Comparison of ENCODE assay signal across 21 cellular contexts in genomic region chr1:54139711-54140110, GRCh38. TPM values are rescaled to one million over a fixed set of nuclear protein-coding genes. Genes with fewer than 3 reads are reported as not detected.
DNase-seq lines count a peak whose midpoint lies in the region; TF ChIP-seq lines count a peak whose summit lies in the region.
"Had no signal": no experiment of that assay in that cellular context is flagged by ENCODE, and none has a peak within 500 bp of the region (broad histone marks: within the 10 kb centered on the region; RNA-seq: fewer than 3 reads in every experiment).

No MANE protein-coding gene starts in this region.

- no peak overlapping the region for H3K9ac ChIP-seq in mesenchymal stem cell (ENCODE audit: low read length)
- H3K9ac ChIP-seq: BLaER1 treated with 17β-estradiol and CSF1 and Interleukin-3, amounts not matched to agents 10 nM and 100 nM had no signal

- no peak overlapping the region for H4K8ac ChIP-seq in mesenchymal stem cell (ENCODE audit: low read length)

- no peak overlapping the region for H4K91ac ChIP-seq in mesenchymal stem cell (ENCODE audit: low read length)

- H3K27ac ChIP-seq in mesenchymal stem cell (ENCODE audit: low read length, poor library complexity, severe bottlenecking): no peak overlapping the region
- no peak overlapping the region for H3K27ac ChIP-seq in osteoblast (ENCODE audit: low read depth, low read length)
- H3K27ac ChIP-seq: 22Rv1; A549; BLaER1 treated with 17β-estradiol and CSF1 and Interleukin-3, amounts not matched to agents 10 nM and 100 nM; C4-2B had no signal

- no peaks in the 10 kb centered on the region for H3K79me1 ChIP-seq in mesenchymal stem cell (replicated peaks; ENCODE audit: low read length, poor library complexity, severe bottlenecking)

- H3K4me1 ChIP-seq in mesenchymal stem cell (ENCODE audit: control insufficient read depth, insufficient read depth, low read depth, low read length) (peaks cover 24% of the 10 kb centered on the region), osteoblast (ENCODE audit: insufficient read depth, low read length) (peaks cover 11% of the 10 kb centered on the region)
- H3K4me1 ChIP-seq: BLaER1 treated with 17β-estradiol and CSF1 and Interleukin-3, amounts not matched to agents 10 nM and 100 nM had no signal

- H2AK5ac ChIP-seq in mesenchymal stem cell (ENCODE audit: low read length, severe bottlenecking): peak overlapping the region; percentile 46

- TF ChIP-seq CTCF in chondrocyte (IDR thresholded peaks at IDR 0.05) (no peak), osteoblast (IDR thresholded peaks at IDR 0.05; ENCODE audit: extremely low read depth, low read depth, low read length) (no peak)

- peaks cover 3% of the 10 kb centered on the region for H3K9me3 Mint-ChIP-seq in chondrocyte (ENCODE audit: low read depth)
- no peaks in the 10 kb centered on the region for H3K9me3 Mint-ChIP-seq in activated naive CD8-positive, alpha-beta T cell treated with anti-CD3 and anti-CD28 coated beads for 36 hours
- H3K9me3 Mint-ChIP-seq: CD4-positive, alpha-beta T cell; CD8-positive, alpha-beta T cell had no signal

- no peaks in the 10 kb centered on the region for H3K36me3 ChIP-seq in mesenchymal stem cell (ENCODE audit: control insufficient read depth in 1 of 2, insufficient read depth in 2 of 2, low read depth in 1 of 2, low read length in 2 of 2)
- no peaks in the 10 kb centered on the region for H3K36me3 ChIP-seq in osteoblast (ENCODE audit: insufficient read depth, low read length)
- H3K36me3 ChIP-seq: BLaER1 treated with 17β-estradiol and CSF1 and Interleukin-3, amounts not matched to agents 10 nM and 100 nM had no signal

- no peak overlapping the region for H2BK5ac ChIP-seq in mesenchymal stem cell (ENCODE audit: low read depth, low read length, poor library complexity, severe bottlenecking)

- peaks cover 14 to 22% of the 10 kb centered on the region in 2 experiments for H3K27me3 ChIP-seq in mesenchymal stem cell (ENCODE audit: control insufficient read depth in 1 of 2, insufficient read depth in 1 of 2, low read length in 2 of 2)
- no peaks in the 10 kb centered on the region for H3K27me3 ChIP-seq in osteoblast (ENCODE audit: insufficient read depth, low read length)
- H3K27me3 ChIP-seq: BLaER1 treated with 17β-estradiol and CSF1 and Interleukin-3, amounts not matched to agents 10 nM and 100 nM had no signal

- H3K4ac ChIP-seq in mesenchymal stem cell (ENCODE audit: low read depth in 1 of 2, low read length in 2 of 2): no peak overlapping the region

- H3K4me2 ChIP-seq in mesenchymal stem cell (ENCODE audit: low read length, poor library complexity, severe bottlenecking) (no peak overlapping the region), osteoblast (ENCODE audit: insufficient read depth, low read length) (no peak overlapping the region)
- H3K4me2 ChIP-seq: A549; BLaER1 treated with 17β-estradiol and CSF1 and Interleukin-3, amounts not matched to agents 10 nM and 100 nM had no signal

- no peaks in the 10 kb centered on the region for H4K20me1 ChIP-seq in osteoblast (ENCODE audit: insufficient read depth, low read length)
- H4K20me1 ChIP-seq: BLaER1 treated with 17β-estradiol and CSF1 and Interleukin-3, amounts not matched to agents 10 nM and 100 nM had no signal

- H2AFZ ChIP-seq in mesenchymal stem cell (ENCODE audit: low read depth, low read length) (peak overlapping the region; percentile 14), osteoblast (ENCODE audit: low read length) (no peak overlapping the region)

- no peaks in the 10 kb centered on the region for H3K27me3 Mint-ChIP-seq in chondrocyte (ENCODE audit: low read depth)
- H3K27me3 Mint-ChIP-seq in activated naive CD8-positive, alpha-beta T cell treated with anti-CD3 and anti-CD28 coated beads for 36 hours: peaks cover 2% of the 10 kb centered on the region
- H3K27me3 Mint-ChIP-seq: CD4-positive, alpha-beta T cell had no signal

- H2BK120ac ChIP-seq in mesenchymal stem cell (ENCODE audit: low read depth, low read length): no peak overlapping the region

- H3K36me3 Mint-ChIP-seq in chondrocyte (ENCODE audit: low read depth): no peaks in the 10 kb centered on the region
- no peaks in the 10 kb centered on the region for H3K36me3 Mint-ChIP-seq in activated naive CD8-positive, alpha-beta T cell treated with anti-CD3 and anti-CD28 coated beads for 36 hours
- H3K36me3 Mint-ChIP-seq: CD8-positive, alpha-beta T cell had no signal

- H3K79me2 ChIP-seq in osteoblast (ENCODE audit: insufficient read depth, low read length): no peaks in the 10 kb centered on the region

- H3K18ac ChIP-seq in mesenchymal stem cell (ENCODE audit: low read depth in 1 of 2, low read length in 2 of 2): no peak overlapping the region

- no peak overlapping the region for H3K27ac Mint-ChIP-seq in chondrocyte (ENCODE audit: unreplicated experiment)
- no peak overlapping the region for H3K27ac Mint-ChIP-seq in activated naive CD8-positive, alpha-beta T cell treated with anti-CD3 and anti-CD28 coated beads for 36 hours
- H3K27ac Mint-ChIP-seq: B cell; CD4-positive, alpha-beta T cell; CD8-positive, alpha-beta T cell had no signal

- peak overlapping the region in 1 of 2 experiments; percentile 30 for H2BK12ac ChIP-seq in mesenchymal stem cell (ENCODE audit: low read length in 2 of 2)

- H3K9me3 ChIP-seq in mesenchymal stem cell (ENCODE audit: control insufficient read depth, low read length) (no peaks in the 10 kb centered on the region), osteoblast (ENCODE audit: low read depth, low read length) (no peaks in the 10 kb centered on the region)
- H3K9me3 ChIP-seq: A549, Caco-2 had no signal

- 97% methylated on average over 12 of the region's 12 CpGs for WGBS in mesenchymal stem cell

- H3K4me3 Mint-ChIP-seq in chondrocyte (ENCODE audit: unreplicated experiment): no peak overlapping the region
- no peak overlapping the region for H3K4me3 Mint-ChIP-seq in activated naive CD8-positive, alpha-beta T cell treated with anti-CD3 and anti-CD28 coated beads for 36 hours
- H3K4me3 Mint-ChIP-seq: B cell; CD4-positive, alpha-beta T cell; CD8-positive, alpha-beta T cell had no signal

- no peak overlapping the region for H2BK15ac ChIP-seq in mesenchymal stem cell (ENCODE audit: low read depth, poor library complexity, severe bottlenecking)

- H3K4me3 ChIP-seq in mesenchymal stem cell (ENCODE audit: insufficient read depth in 1 of 2, low read depth in 1 of 2, low read length in 2 of 2) (peak overlapping the region in 1 of 2 experiments; percentile 19), osteoblast (ENCODE audit: insufficient read depth, low read length) (no peak overlapping the region)
- H3K4me3 ChIP-seq: A549; BLaER1 treated with 17β-estradiol and CSF1 and Interleukin-3, amounts not matched to agents 10 nM and 100 nM; GM12878 had no signal

- peak; percentile 77 for DNase-seq in chondrocyte (ENCODE audit: low spot score)
- DNase-seq in mesenchymal stem cell: no peak
- peak; percentile 14 for DNase-seq in osteoblast (ENCODE audit: insufficient read length, low spot score, missing footprints)
- DNase-seq in NCI-H1694 treated with DMSO at 0.1 percent for 48 hours (lab: John Stamatoyannopoulos, UW): no peak
- DNase-seq in activated naive CD8-positive, alpha-beta T cell treated with anti-CD3 and anti-CD28 coated beads for 36 hours: no peak
- DNase-seq in HUDEP-2 (lab: John Stamatoyannopoulos, UW; ENCODE audit: unreplicated experiment in 76 of 76): no peak
- DNase-seq: AML-193; Caco-2; Calu3; CD4-positive, alpha-beta T cell; CD8-positive, alpha-beta T cell; DMS79 treated with DMSO at 0.1 percent for 48 hours; GF-D8 had no signal

- H3K23ac ChIP-seq in mesenchymal stem cell (ENCODE audit: low read length in 2 of 2): no peak overlapping the region

- no peak overlapping the region for H3K14ac ChIP-seq in mesenchymal stem cell (ENCODE audit: low read length in 2 of 2)

- H3K4me1 Mint-ChIP-seq in chondrocyte (ENCODE audit: low read depth): peaks cover 42% of the 10 kb centered on the region
- H3K4me1 Mint-ChIP-seq in activated naive CD8-positive, alpha-beta T cell treated with anti-CD3 and anti-CD28 coated beads for 36 hours: no peaks in the 10 kb centered on the region
- H3K4me1 Mint-ChIP-seq: B cell had no signal

RNA-seq across cellular contexts. Expression of gene CDCP2, which starts 13.1 kb away (rescaled TPM):
- total RNA-seq in chondrocyte (not detected in 3 replicates), osteoblast (not detected in 2 replicates)
- not detected for polyA plus RNA-seq in mesenchymal stem cell (2013, experiment 1 of 2)
- polyA plus RNA-seq in mesenchymal stem cell (2013, experiment 2 of 2): not detected
- not detected for total RNA-seq in activated naive CD8-positive, alpha-beta T cell treated with anti-CD3 and anti-CD28 coated beads for 36 hours
- total RNA-seq: A172; B cell; Caco-2; Calu3; CD4-positive, alpha-beta T cell; CD8-positive, alpha-beta T cell had no signal
- polyA plus RNA-seq: A549, BJ, GM12878 had no signal

Comparison
In these comparisons a context has a peak if more than half of its experiments do, and no peak if none do; other contexts are left out.
1. DNase-seq: peak in chondrocyte (single experiment) and osteoblast (single experiment); none in mesenchymal stem cell (single experiment), NCI-H1694 treated with DMSO at 0.1 percent for 48 hours (single experiment), activated naive CD8-positive, alpha-beta T cell treated with anti-CD3 and anti-CD28 coated beads for 36 hours (single experiment) and HUDEP-2 (0 of 76).